18 cellular contexts compared by ENCODE assay signal in the genomic region with DNA sequence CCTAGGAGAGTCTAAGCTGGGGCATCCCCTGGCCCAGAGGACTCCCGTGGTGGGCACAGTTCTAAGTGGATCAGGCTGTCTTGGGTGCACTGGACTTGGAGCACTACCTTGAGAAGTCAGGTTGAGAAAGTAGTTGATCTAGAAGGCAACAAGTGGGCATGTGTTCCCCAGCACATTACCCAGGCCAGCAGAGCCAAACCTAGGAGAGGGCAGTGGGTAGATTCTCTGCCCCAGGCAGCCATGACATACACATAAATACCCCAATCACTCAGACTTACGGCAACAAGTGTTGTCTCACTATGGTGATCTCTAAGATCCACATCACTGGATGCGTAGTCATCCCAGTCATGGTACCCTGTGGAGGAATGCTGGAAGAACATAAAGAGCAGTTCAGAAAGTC. TPM values are rescaled to one million over a fixed set of nuclear protein-coding genes. Genes with fewer than 3 reads are reported as not detected.
DNase-seq lines count a peak whose midpoint lies in the region; ATAC-seq lines count a peak whose summit lies in the region.
"Had no signal": no experiment of that assay in that cellular context is flagged by ENCODE, and none has a peak within 500 bp of the region (broad histone marks: within the 10 kb centered on the region; RNA-seq: fewer than 3 reads in every experiment).

No MANE protein-coding gene starts in this region.

- ATAC-seq in activated CD4-positive, alpha-beta T cell treated with anti-CD3 and anti-CD28 coated beads for 36 hours: no peak
- ATAC-seq in natural killer cell treated with Interleukin-12 subunit alpha and Interleukin-12 subunit beta and Interleukin-15 and Interleukin-18, amount 100 ng/mL, for 72 hours: no peak
- ATAC-seq in GM21717 (IDR thresholded peaks at IDR 0.05; ENCODE audit: unreplicated experiment): no peak
- ATAC-seq: heart left ventricle, HepG2 had no signal

- intact Hi-C loops in activated CD4-positive, alpha-beta T cell treated with anti-CD3 and anti-CD28 coated beads for 36 hours (cut with DNase I, micrococcal nuclease): loop anchor here in 1 of 2 experiments (5.0 to 10.0 kb wide), 3 partner anchors 291 to 1206 kb away; a partner anchor contains a TSS
- intact Hi-C loops in activated T-helper 1 cell treated with anti-CD3 and anti-CD28 coated beads, Interleukin-12 subunit alpha, Interleukin-12 subunit beta, Interleukin-2, Interleukin-4 antibody, amounts not matched to agents 30 ng/mL and 10 ng/mL and 1 ng/mL, durations not matched to agents 14 hours and 24 hours and 36 hours (cut with micrococcal nuclease): loop anchor here (10.0 kb wide), 1 partner anchor 886 kb away; a partner anchor contains a TSS

- H3K4me1 Mint-ChIP-seq in activated CD4-positive, alpha-beta T cell treated with anti-CD3 and anti-CD28 coated beads for 36 hours: peaks cover 31% of the 10 kb centered on the region
- peaks cover 45% of the 10 kb centered on the region for H3K4me1 Mint-ChIP-seq in activated T-helper 1 cell treated with anti-CD3 and anti-CD28 coated beads, Interleukin-12 subunit alpha, Interleukin-12 subunit beta, Interleukin-2, Interleukin-4 antibody, amounts not matched to agents 30 ng/mL and 10 ng/mL and 1 ng/mL, durations not matched to agents 14 hours and 24 hours and 36 hours (ENCODE audit: low read depth)
- H3K4me1 Mint-ChIP-seq in natural killer cell treated with Interleukin-12 subunit alpha and Interleukin-12 subunit beta and Interleukin-15 and Interleukin-18, amount 100 ng/mL, for 72 hours (ENCODE audit: low read depth in 2 of 2): peaks cover 25 to 28% of the 10 kb centered on the region in 2 donors

- H3K27me3 Mint-ChIP-seq in activated CD4-positive, alpha-beta T cell treated with anti-CD3 and anti-CD28 coated beads for 36 hours: no peaks in the 10 kb centered on the region
- H3K27me3 Mint-ChIP-seq in activated T-helper 1 cell treated with anti-CD3 and anti-CD28 coated beads, Interleukin-12 subunit alpha, Interleukin-12 subunit beta, Interleukin-2, Interleukin-4 antibody, amounts not matched to agents 30 ng/mL and 10 ng/mL and 1 ng/mL, durations not matched to agents 14 hours and 24 hours and 36 hours (ENCODE audit: insufficient read depth): no peaks in the 10 kb centered on the region
- H3K27me3 Mint-ChIP-seq in natural killer cell treated with Interleukin-12 subunit alpha and Interleukin-12 subunit beta and Interleukin-15 and Interleukin-18, amount 100 ng/mL, for 72 hours: no peaks in the 10 kb centered on the region

- POLR2A ChIA-PET in activated CD4-positive, alpha-beta T cell treated with anti-CD3 and anti-CD28 coated beads for 36 hours (lab: Charles Lee): interaction anchor here (1.0 to 2.3 kb wide), 2 partner anchors 14 to 47 kb away, joined by 8 read pairs; no protein-coding TSS in a partner anchor

- CTCF ChIA-PET in activated CD4-positive, alpha-beta T cell treated with anti-CD3 and anti-CD28 coated beads for 36 hours (lab: Charles Lee): interaction anchor here (2.0 kb wide), 1 partner anchor 14 kb away, joined by 6 read pairs; no protein-coding TSS in a partner anchor

- H3K27ac Mint-ChIP-seq in activated CD4-positive, alpha-beta T cell treated with anti-CD3 and anti-CD28 coated beads for 36 hours: peak overlapping the region; percentile 53
- H3K27ac Mint-ChIP-seq in activated T-helper 1 cell treated with anti-CD3 and anti-CD28 coated beads, Interleukin-12 subunit alpha, Interleukin-12 subunit beta, Interleukin-2, Interleukin-4 antibody, amounts not matched to agents 30 ng/mL and 10 ng/mL and 1 ng/mL, durations not matched to agents 14 hours and 24 hours and 36 hours: peak overlapping the region; percentile 60
- peak overlapping the region; percentile 99 for H3K27ac Mint-ChIP-seq in natural killer cell treated with Interleukin-12 subunit alpha and Interleukin-12 subunit beta and Interleukin-15 and Interleukin-18, amount 100 ng/mL, for 72 hours

- H3K4me3 Mint-ChIP-seq in activated CD4-positive, alpha-beta T cell treated with anti-CD3 and anti-CD28 coated beads for 36 hours: no peak overlapping the region
- no peak overlapping the region for H3K4me3 Mint-ChIP-seq in activated T-helper 1 cell treated with anti-CD3 and anti-CD28 coated beads, Interleukin-12 subunit alpha, Interleukin-12 subunit beta, Interleukin-2, Interleukin-4 antibody, amounts not matched to agents 30 ng/mL and 10 ng/mL and 1 ng/mL, durations not matched to agents 14 hours and 24 hours and 36 hours
- peak overlapping the region; percentile 39 for H3K4me3 Mint-ChIP-seq in natural killer cell treated with Interleukin-12 subunit alpha and Interleukin-12 subunit beta and Interleukin-15 and Interleukin-18, amount 100 ng/mL, for 72 hours

- peaks cover 79% of the 10 kb centered on the region for H3K36me3 Mint-ChIP-seq in activated CD4-positive, alpha-beta T cell treated with anti-CD3 and anti-CD28 coated beads for 36 hours (ENCODE audit: low read depth)
- H3K36me3 Mint-ChIP-seq in activated T-helper 1 cell treated with anti-CD3 and anti-CD28 coated beads, Interleukin-12 subunit alpha, Interleukin-12 subunit beta, Interleukin-2, Interleukin-4 antibody, amounts not matched to agents 30 ng/mL and 10 ng/mL and 1 ng/mL, durations not matched to agents 14 hours and 24 hours and 36 hours (ENCODE audit: low read depth): peaks cover 45% of the 10 kb centered on the region
- peaks cover 24% of the 10 kb centered on the region for H3K36me3 Mint-ChIP-seq in natural killer cell treated with Interleukin-12 subunit alpha and Interleukin-12 subunit beta and Interleukin-15 and Interleukin-18, amount 100 ng/mL, for 72 hours

- no peaks in the 10 kb centered on the region for H3K9me3 Mint-ChIP-seq in activated CD4-positive, alpha-beta T cell treated with anti-CD3 and anti-CD28 coated beads for 36 hours (ENCODE audit: low read depth)
- H3K9me3 Mint-ChIP-seq in activated T-helper 1 cell treated with anti-CD3 and anti-CD28 coated beads, Interleukin-12 subunit alpha, Interleukin-12 subunit beta, Interleukin-2, Interleukin-4 antibody, amounts not matched to agents 30 ng/mL and 10 ng/mL and 1 ng/mL, durations not matched to agents 14 hours and 24 hours and 36 hours: no peaks in the 10 kb centered on the region
- H3K9me3 Mint-ChIP-seq in natural killer cell treated with Interleukin-12 subunit alpha and Interleukin-12 subunit beta and Interleukin-15 and Interleukin-18, amount 100 ng/mL, for 72 hours: no peaks in the 10 kb centered on the region

- no peak for DNase-seq in activated CD4-positive, alpha-beta T cell treated with anti-CD3 and anti-CD28 coated beads for 36 hours
- DNase-seq in activated CD4-positive, alpha-beta T cell treated with anti-CD3 and anti-CD28 coated beads, Interleukin-2, amount 50 U/mL, for 1 hour: no peak
- DNase-seq in ELR (ENCODE audit: low read depth) (peak; percentile 29), NCI-H345 (lab: John Stamatoyannopoulos, UW) (no peak)
- DNase-seq in activated T-helper 1 cell treated with anti-CD3 and anti-CD28 coated beads, Interleukin-12 subunit alpha, Interleukin-12 subunit beta, Interleukin-2, Interleukin-4 antibody, amounts not matched to agents 30 ng/mL and 10 ng/mL and 1 ng/mL, durations not matched to agents 14 hours and 24 hours and 36 hours (ENCODE audit: low spot score): no peak
- no peak for DNase-seq in natural killer cell treated with Interleukin-12 subunit alpha and Interleukin-12 subunit beta and Interleukin-15 and Interleukin-18, amount 100 ng/mL, for 72 hours (ENCODE audit: low spot score)
- DNase-seq in stimulated activated CD4-positive, alpha-beta T cell treated with anti-CD3 and anti-CD28 coated beads, Interleukin-4, amount 100 ng/mL, for 1 hour: no peak
- DNase-seq: amniotic stem cell; BE2C; Calu3; EL; heart left ventricle; left ventricle myocardium inferior; midbrain; NCI-H524 treated with DMSO at 0.1 percent for 48 hours; stimulated activated CD4-positive, alpha-beta T cell treated with anti-CD3 and anti-CD28 coated beads, Interleukin-4, amount 100 ng/mL, for 4 hours had no signal

RNA-seq across cellular contexts. Expression of a gene that starts 1.6 kb away (rescaled TPM):
- 100 to 1,000 TPM; 108 to 117 TPM for total RNA-seq in activated CD4-positive, alpha-beta T cell treated with anti-CD3 and anti-CD28 coated beads for 36 hours
- total RNA-seq in activated T-helper 1 cell treated with anti-CD3 and anti-CD28 coated beads, Interleukin-12 subunit alpha, Interleukin-12 subunit beta, Interleukin-2, Interleukin-4 antibody, amounts not matched to agents 30 ng/mL and 10 ng/mL and 1 ng/mL, durations not matched to agents 14 hours and 24 hours and 36 hours: 105 and 111 TPM in 2 replicates
- 100 to 1,000 TPM in 1 of 2 donors, 10 to 100 TPM in 1; 90.6 to 105 TPM for total RNA-seq in natural killer cell treated with Interleukin-12 subunit alpha and Interleukin-12 subunit beta and Interleukin-15 and Interleukin-18, amount 100 ng/mL, for 72 hours

RNA-seq across cellular contexts. Expression of a gene that starts 17.3 kb away (rescaled TPM):
- 10 to 100 TPM; 42.4 to 51.9 TPM for total RNA-seq in activated CD4-positive, alpha-beta T cell treated with anti-CD3 and anti-CD28 coated beads for 36 hours
- total RNA-seq in activated T-helper 1 cell treated with anti-CD3 and anti-CD28 coated beads, Interleukin-12 subunit alpha, Interleukin-12 subunit beta, Interleukin-2, Interleukin-4 antibody, amounts not matched to agents 30 ng/mL and 10 ng/mL and 1 ng/mL, durations not matched to agents 14 hours and 24 hours and 36 hours: 67.6 and 79.3 TPM in 2 replicates
- 10 to 100 TPM; 54.4 to 56.6 TPM for total RNA-seq in natural killer cell treated with Interleukin-12 subunit alpha and Interleukin-12 subunit beta and Interleukin-15 and Interleukin-18, amount 100 ng/mL, for 72 hours

RNA-seq across cellular contexts. Expression of a gene that starts 30.7 kb away (rescaled TPM):
- 1 to 10 TPM; 2.1 to 2.4 TPM for total RNA-seq in activated CD4-positive, alpha-beta T cell treated with anti-CD3 and anti-CD28 coated beads for 36 hours
- total RNA-seq in activated T-helper 1 cell treated with anti-CD3 and anti-CD28 coated beads, Interleukin-12 subunit alpha, Interleukin-12 subunit beta, Interleukin-2, Interleukin-4 antibody, amounts not matched to agents 30 ng/mL and 10 ng/mL and 1 ng/mL, durations not matched to agents 14 hours and 24 hours and 36 hours: 1.8 and 2.5 TPM in 2 replicates
- 1 to 10 TPM; 1.8 to 2.3 TPM for total RNA-seq in natural killer cell treated with Interleukin-12 subunit alpha and Interleukin-12 subunit beta and Interleukin-15 and Interleukin-18, amount 100 ng/mL, for 72 hours

RNA-seq across cellular contexts. Expression of a gene that starts 36.6 kb away (rescaled TPM):
- total RNA-seq in activated CD4-positive, alpha-beta T cell treated with anti-CD3 and anti-CD28 coated beads for 36 hours: 1 to 10 TPM; 4.7 to 5.7 TPM
- 5.0 and 5.2 TPM in 2 replicates for total RNA-seq in activated T-helper 1 cell treated with anti-CD3 and anti-CD28 coated beads, Interleukin-12 subunit alpha, Interleukin-12 subunit beta, Interleukin-2, Interleukin-4 antibody, amounts not matched to agents 30 ng/mL and 10 ng/mL and 1 ng/mL, durations not matched to agents 14 hours and 24 hours and 36 hours
- 1 to 10 TPM; 5.9 to 9.5 TPM for total RNA-seq in natural killer cell treated with Interleukin-12 subunit alpha and Interleukin-12 subunit beta and Interleukin-15 and Interleukin-18, amount 100 ng/mL, for 72 hours

RNA-seq across cellular contexts. Expression of a gene that starts 57.9 kb away (rescaled TPM):
- total RNA-seq in activated CD4-positive, alpha-beta T cell treated with anti-CD3 and anti-CD28 coated beads for 36 hours: 10 to 100 TPM; 53.3 to 64.5 TPM
- 8.8 and 9.0 TPM in 2 replicates for total RNA-seq in activated T-helper 1 cell treated with anti-CD3 and anti-CD28 coated beads, Interleukin-12 subunit alpha, Interleukin-12 subunit beta, Interleukin-2, Interleukin-4 antibody, amounts not matched to agents 30 ng/mL and 10 ng/mL and 1 ng/mL, durations not matched to agents 14 hours and 24 hours and 36 hours
- 10 to 100 TPM in 1 of 2 donors, 1 to 10 TPM in 1; 3.9 to 16.6 TPM for total RNA-seq in natural killer cell treated with Interleukin-12 subunit alpha and Interleukin-12 subunit beta and Interleukin-15 and Interleukin-18, amount 100 ng/mL, for 72 hours
